In genomic region chr1:93707956-93708355, GRCh38 we compare ENCODE assay signal across 1 cellular context.
TF ChIP-seq lines count a peak whose summit lies in the region.

No MANE protein-coding gene starts in this region.

TF ChIP-seq in GM12878, 131 proteins besides CTCF, POLR2A, EP300 and RAD21 (continued from another document):
- TF ChIP-seq MEF2A (IDR thresholded peaks at IDR 0.05; ENCODE audit: insufficient read depth, low read depth, low read length): peak; percentile 74
- TF ChIP-seq PML (IDR thresholded peaks at IDR 0.05; ENCODE audit: low read length): no peak
- peak; percentile 44; the same call in 1 of the 2 replicates for TF ChIP-seq BCL11A (IDR thresholded peaks at IDR 0.05; ENCODE audit: low read depth, low read length)
- TF ChIP-seq CREM (IDR thresholded peaks at IDR 0.05; ENCODE audit: low read depth): peak; percentile 26; the same call in 1 of the 2 replicates
- no peak for TF ChIP-seq DPF2 (IDR thresholded peaks at IDR 0.05)
- no peak for TF ChIP-seq GATAD2B (conservative IDR thresholded peaks at IDR 0.05; ENCODE audit: low read depth)
- TF ChIP-seq IKZF1 (conservative IDR thresholded peaks at IDR 0.05): peak; percentile 61
- no peak for TF ChIP-seq REST (IDR thresholded peaks at IDR 0.05; ENCODE audit: low read depth, low read length)
- TF ChIP-seq POLR2AphosphoS2 (IDR thresholded peaks at IDR 0.05; ENCODE audit: low read depth, low read length): no peak
- no peak for TF ChIP-seq SREBF2 (IDR thresholded peaks at IDR 0.05; ENCODE audit: low read length)
- TF ChIP-seq NFIC (IDR thresholded peaks at IDR 0.05; ENCODE audit: low read depth, low read length): peak; percentile 68
- TF ChIP-seq TCF12 (IDR thresholded peaks at IDR 0.05; ENCODE audit: low read depth, low read length): no peak
- no peak for TF ChIP-seq NRF1 (conservative IDR thresholded peaks at IDR 0.05; ENCODE audit: low read depth, low read length)
- TF ChIP-seq IRF4 (IDR thresholded peaks at IDR 0.05; ENCODE audit: low read depth, low read length): peak; percentile 56; the same call in 1 of the 2 replicates
- no peak for TF ChIP-seq RELB (IDR thresholded peaks at IDR 0.05; ENCODE audit: low read depth)
- TF ChIP-seq FOXM1 (IDR thresholded peaks at IDR 0.05; ENCODE audit: low read depth, low read length): peak; percentile 41; the same call in 1 of the 2 replicates
- TF ChIP-seq JUNB (IDR thresholded peaks at IDR 0.05): peak; percentile 47; the same call in 1 of the 2 replicates
- TF ChIP-seq SMARCA5 (IDR thresholded peaks at IDR 0.05): no peak
- no peak for TF ChIP-seq NFXL1 (IDR thresholded peaks at IDR 0.05; ENCODE audit: borderline replicate concordance)
- TF ChIP-seq CHD4 (IDR thresholded peaks at IDR 0.05): no peak
- 0 out of 2 replicates have a peak, but pooled peaks have one; percentile 22 for TF ChIP-seq CREB1 (IDR thresholded peaks at IDR 0.05; ENCODE audit: low read depth)
- TF ChIP-seq, protein P1, sequence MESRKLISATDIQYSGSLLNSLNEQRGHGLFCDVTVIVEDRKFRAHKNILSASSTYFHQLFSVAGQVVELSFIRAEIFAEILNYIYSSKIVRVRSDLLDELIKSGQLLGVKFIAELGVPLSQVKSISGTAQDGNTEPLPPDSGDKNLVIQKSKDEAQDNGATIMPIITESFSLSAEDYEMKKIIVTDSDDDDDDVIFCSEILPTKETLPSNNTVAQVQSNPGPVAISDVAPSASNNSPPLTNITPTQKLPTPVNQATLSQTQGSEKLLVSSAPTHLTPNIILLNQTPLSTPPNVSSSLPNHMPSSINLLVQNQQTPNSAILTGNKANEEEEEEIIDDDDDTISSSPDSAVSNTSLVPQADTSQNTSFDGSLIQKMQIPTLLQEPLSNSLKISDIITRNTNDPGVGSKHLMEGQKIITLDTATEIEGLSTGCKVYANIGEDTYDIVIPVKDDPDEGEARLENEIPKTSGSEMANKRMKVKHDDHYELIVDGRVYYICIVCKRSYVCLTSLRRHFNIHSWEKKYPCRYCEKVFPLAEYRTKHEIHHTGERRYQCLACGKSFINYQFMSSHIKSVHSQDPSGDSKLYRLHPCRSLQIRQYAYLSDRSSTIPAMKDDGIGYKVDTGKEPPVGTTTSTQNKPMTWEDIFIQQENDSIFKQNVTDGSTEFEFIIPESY (IDR thresholded peaks at IDR 0.05): no peak
- TF ChIP-seq CHD2 (IDR thresholded peaks at IDR 0.05; ENCODE audit: borderline replicate concordance, low read depth, low read length): no peak
- TF ChIP-seq BHLHE40 (IDR thresholded peaks at IDR 0.05; ENCODE audit: borderline replicate concordance in 1 of 2, low read depth in 2 of 2, low read length in 1 of 2): no peak; a peak in 1 of 4 replicates
- peak; percentile 38 to 45; a peak in 1 of 4 replicates for TF ChIP-seq IKZF2 (IDR thresholded peaks at IDR 0.05)
TF ChIP-seq in GM12878: peak in this region for 25.
